Comparison of ENCODE assay signal across 1 cellular context in genomic region chr7:123154231-123154860, GRCh38.
A peak's percentile ranks its signal among the peaks of the same experiment; 100 is the strongest.
TF ChIP-seq lines count a peak whose summit lies in the region.

No MANE protein-coding gene starts in this region.

TF ChIP-seq in HEK293, 187 proteins besides CTCF, POLR2A, EP300 and RAD21 (continued from another document):
- TF ChIP-seq ZNF248 (tag by site-specific recombination; IDR thresholded peaks at IDR 0.05), result no peak
- TF ChIP-seq, protein P1, sequence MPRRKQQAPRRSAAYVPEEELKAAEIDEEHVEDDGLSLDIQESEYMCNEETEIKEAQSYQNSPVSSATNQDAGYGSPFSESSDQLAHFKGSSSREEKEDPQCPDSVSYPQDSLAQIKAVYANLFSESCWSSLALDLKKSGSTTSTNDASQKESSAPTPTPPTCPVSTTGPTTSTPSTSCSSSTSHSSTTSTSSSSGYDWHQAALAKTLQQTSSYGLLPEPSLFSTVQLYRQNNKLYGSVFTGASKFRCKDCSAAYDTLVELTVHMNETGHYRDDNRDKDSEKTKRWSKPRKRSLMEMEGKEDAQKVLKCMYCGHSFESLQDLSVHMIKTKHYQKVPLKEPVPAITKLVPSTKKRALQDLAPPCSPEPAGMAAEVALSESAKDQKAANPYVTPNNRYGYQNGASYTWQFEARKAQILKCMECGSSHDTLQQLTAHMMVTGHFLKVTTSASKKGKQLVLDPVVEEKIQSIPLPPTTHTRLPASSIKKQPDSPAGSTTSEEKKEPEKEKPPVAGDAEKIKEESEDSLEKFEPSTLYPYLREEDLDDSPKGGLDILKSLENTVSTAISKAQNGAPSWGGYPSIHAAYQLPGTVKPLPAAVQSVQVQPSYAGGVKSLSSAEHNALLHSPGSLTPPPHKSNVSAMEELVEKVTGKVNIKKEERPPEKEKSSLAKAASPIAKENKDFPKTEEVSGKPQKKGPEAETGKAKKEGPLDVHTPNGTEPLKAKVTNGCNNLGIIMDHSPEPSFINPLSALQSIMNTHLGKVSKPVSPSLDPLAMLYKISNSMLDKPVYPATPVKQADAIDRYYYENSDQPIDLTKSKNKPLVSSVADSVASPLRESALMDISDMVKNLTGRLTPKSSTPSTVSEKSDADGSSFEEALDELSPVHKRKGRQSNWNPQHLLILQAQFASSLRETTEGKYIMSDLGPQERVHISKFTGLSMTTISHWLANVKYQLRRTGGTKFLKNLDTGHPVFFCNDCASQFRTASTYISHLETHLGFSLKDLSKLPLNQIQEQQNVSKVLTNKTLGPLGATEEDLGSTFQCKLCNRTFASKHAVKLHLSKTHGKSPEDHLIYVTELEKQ (tag by site-specific recombination; IDR thresholded peaks at IDR 0.05; ENCODE audit: borderline replicate concordance), result no peak
- no peak for TF ChIP-seq ZNF366 (tag by site-specific recombination; conservative IDR thresholded peaks at IDR 0.05)
- no peak for TF ChIP-seq ZBTB7A (tag by site-specific recombination; IDR thresholded peaks at IDR 0.05; ENCODE audit: low read depth)
- TF ChIP-seq, protein P2, sequence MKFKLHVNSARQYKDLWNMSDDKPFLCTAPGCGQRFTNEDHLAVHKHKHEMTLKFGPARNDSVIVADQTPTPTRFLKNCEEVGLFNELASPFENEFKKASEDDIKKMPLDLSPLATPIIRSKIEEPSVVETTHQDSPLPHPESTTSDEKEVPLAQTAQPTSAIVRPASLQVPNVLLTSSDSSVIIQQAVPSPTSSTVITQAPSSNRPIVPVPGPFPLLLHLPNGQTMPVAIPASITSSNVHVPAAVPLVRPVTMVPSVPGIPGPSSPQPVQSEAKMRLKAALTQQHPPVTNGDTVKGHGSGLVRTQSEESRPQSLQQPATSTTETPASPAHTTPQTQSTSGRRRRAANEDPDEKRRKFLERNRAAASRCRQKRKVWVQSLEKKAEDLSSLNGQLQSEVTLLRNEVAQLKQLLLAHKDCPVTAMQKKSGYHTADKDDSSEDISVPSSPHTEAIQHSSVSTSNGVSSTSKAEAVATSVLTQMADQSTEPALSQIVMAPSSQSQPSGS (tag by site-specific recombination; IDR thresholded peaks at IDR 0.05; ENCODE audit: low read depth), result peak; percentile 99
- no peak for TF ChIP-seq ZNF561 (tag by site-specific recombination; IDR thresholded peaks at IDR 0.05; ENCODE audit: borderline replicate concordance)
